Comparison of ENCODE assay signal across 1 cellular context in the genomic region with DNA sequence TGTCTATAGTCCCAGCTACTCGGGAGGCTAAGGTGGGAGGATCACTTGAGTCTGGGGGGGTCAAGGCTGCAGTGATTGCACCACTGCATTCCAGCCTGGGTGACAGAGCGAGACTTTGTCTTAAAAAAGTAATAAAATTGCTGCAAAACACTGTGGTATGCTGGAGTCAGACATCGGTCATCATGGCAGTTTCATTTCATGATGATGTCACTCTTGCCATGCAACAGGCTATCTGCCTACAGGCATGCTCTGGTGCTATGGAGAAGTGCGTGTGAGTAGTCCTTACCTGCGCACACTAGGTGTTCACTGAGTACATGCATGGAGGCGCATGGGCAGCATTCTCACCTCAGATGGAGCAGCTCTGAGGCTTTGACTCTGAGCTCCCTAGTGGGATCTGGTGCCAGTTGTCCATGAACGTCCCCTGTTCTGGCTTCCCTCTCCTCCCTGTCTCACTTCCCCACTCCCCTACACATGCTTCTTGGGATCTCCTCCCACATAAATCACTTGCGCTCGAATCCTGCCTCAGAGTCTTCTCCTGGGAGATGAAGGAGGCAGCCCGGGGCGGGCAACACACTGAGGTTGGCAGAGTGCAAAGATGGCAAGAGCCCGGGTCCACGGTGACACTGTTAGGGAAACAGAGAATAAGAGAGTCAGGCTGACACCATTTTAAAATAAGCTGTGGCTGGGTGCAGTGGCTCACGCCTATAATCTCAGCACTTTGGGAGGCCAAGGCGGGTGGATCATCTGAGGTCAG.
TF ChIP-seq lines count a peak whose summit lies in the region.

No MANE protein-coding gene starts in this region.

TF ChIP-seq in K562, 482 proteins besides CTCF, POLR2A, EP300 and RAD21:
- TF ChIP-seq KDM1A (IDR thresholded peaks at IDR 0.05) (0 out of 4 replicates have a peak, but pooled peaks of 1 of the 2 experiments have one; percentile 20), ZNF324 (CRISPR knock-in tag; IDR thresholded peaks at IDR 0.05) (no peak), ATF7 (IDR thresholded peaks at IDR 0.05) (peak; percentile 47; the same call in 1 of the 2 replicates), JUND (IDR thresholded peaks at IDR 0.05; ENCODE audit: borderline replicate concordance, low read depth, low read length) (peak; percentile 22; the same call in 1 of the 2 replicates), JUND (tag; IDR thresholded peaks at IDR 0.05; ENCODE audit: borderline replicate concordance, low read depth, low read length) (peak; percentile 23; the same call in 1 of the 3 replicates)
- TF ChIP-seq, protein P1, sequence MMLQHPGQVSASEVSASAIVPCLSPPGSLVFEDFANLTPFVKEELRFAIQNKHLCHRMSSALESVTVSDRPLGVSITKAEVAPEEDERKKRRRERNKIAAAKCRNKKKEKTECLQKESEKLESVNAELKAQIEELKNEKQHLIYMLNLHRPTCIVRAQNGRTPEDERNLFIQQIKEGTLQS (IDR thresholded peaks at IDR 0.05) = peak; percentile 78
- TF ChIP-seq, protein P1 (CRISPR knock-in tag; conservative IDR thresholded peaks at IDR 0.05) = no peak
